Comparison of ENCODE assay signal across 10 cellular contexts in genomic region chr10:47361293-47361692, GRCh38. TPM values are rescaled to one million over a fixed set of nuclear protein-coding genes. Genes with fewer than 3 reads are reported as not detected.
DNase-seq lines count a peak whose midpoint lies in the region; ATAC-seq and TF ChIP-seq lines count a peak whose summit lies in the region.
"Had no signal": no experiment of that assay in that cellular context is flagged by ENCODE, and none has a peak within 500 bp of the region (broad histone marks: within the 10 kb centered on the region; RNA-seq: fewer than 3 reads in every experiment).

No MANE protein-coding gene starts in this region.

- no peak overlapping the region for H3K27ac ChIP-seq in SJSA1

- DNase-seq in BE2C, result peak; percentile 64
- peak; percentile 69 for DNase-seq in GM13976 (ENCODE audit: low spot score)
- peak; percentile 46 to 64 for DNase-seq in SJSA1 (ENCODE audit: low read depth in 1 of 2, low spot score in 2 of 2)
- DNase-seq in fibroblast of the aortic adventitia (ENCODE audit: low read depth), result peak; percentile 29
- DNase-seq in pons (ENCODE audit: low spot score), result peak; percentile 49
- DNase-seq in NCI-H1092 treated with DMSO at 0.1 percent for 48 hours (lab: John Stamatoyannopoulos, UW), result no peak

- in situ Hi-C loops in GM13976 (cut with MboI; ENCODE audit: low sequenced_read_pairs, unreplicated experiment), result no loop called here

- H3K4me1 ChIP-seq in BE2C, result no peaks in the 10 kb centered on the region
- H3K4me1 ChIP-seq in SJSA1 (replicated peaks), result no peaks in the 10 kb centered on the region

- H3K4me3 ChIP-seq in BE2C (ENCODE audit: low read depth, low read length) (no peak overlapping the region), SJSA1 (no peak overlapping the region), fibroblast of the aortic adventitia (ENCODE audit: low read depth, low read length) (no peak overlapping the region)

- ATAC-seq in GM21576 (IDR thresholded peaks at IDR 0.05; ENCODE audit: unreplicated experiment) (no peak), GM18502 (IDR thresholded peaks at IDR 0.05; ENCODE audit: poor library complexity, unreplicated experiment) (no peak)

- TF ChIP-seq CTCF in BE2C (IDR thresholded peaks at IDR 0.05; ENCODE audit: low read depth, low read length), result peak; percentile 90
- TF ChIP-seq CTCF in GM13976 (IDR thresholded peaks at IDR 0.05; ENCODE audit: borderline replicate concordance, control extremely low read depth, extremely low read depth, insufficient read depth, missing control alignments), result peak; percentile 51
- peak; percentile 88 for TF ChIP-seq CTCF in fibroblast of the aortic adventitia (IDR thresholded peaks at IDR 0.05; ENCODE audit: insufficient read depth, low read length)

- H3K9me3 ChIP-seq in BE2C (no peaks in the 10 kb centered on the region), SJSA1 (replicated peaks) (no peaks in the 10 kb centered on the region)

- no peaks in the 10 kb centered on the region for H3K36me3 ChIP-seq in BE2C
- no peaks in the 10 kb centered on the region for H3K36me3 ChIP-seq in SJSA1

- H3K27me3 ChIP-seq in BE2C, result no peaks in the 10 kb centered on the region
- H3K27me3 ChIP-seq in SJSA1 (replicated peaks), result no peaks in the 10 kb centered on the region

RNA-seq across cellular contexts. Expression of gene RBP3, which starts 13.1 kb away (rescaled TPM):
- polyA plus RNA-seq in BE2C (2012; ENCODE audit: insufficient read depth, insufficient read length, low read depth), result not detected
- not detected in 2 replicates for total RNA-seq in SJSA1 (2014; rRNA removed; shearing (Covaris generic))
- total RNA-seq in fibroblast of the aortic adventitia (ENCODE audit: low replicate concordance), result not detected in 2 replicates
- total RNA-seq: urinary bladder had no signal
- polyA plus RNA-seq: IgD-negative memory B cell, urinary bladder had no signal

RNA-seq across cellular contexts. Expression of gene ZNF488, which starts 22.8 kb away (rescaled TPM):
- polyA plus RNA-seq in BE2C (2012; ENCODE audit: insufficient read depth, insufficient read length, low read depth), result not detected
- total RNA-seq in SJSA1 (2014; rRNA removed; shearing (Covaris generic)), result 0.09 and 1.2 TPM in 2 replicates
- total RNA-seq in fibroblast of the aortic adventitia (ENCODE audit: low replicate concordance), result 0.18 and 0.41 TPM in 2 replicates
- polyA plus RNA-seq: IgD-negative memory B cell had no signal

RNA-seq across cellular contexts. Expression of gene GDF2, which starts 39.0 kb away (rescaled TPM):
- not detected for polyA plus RNA-seq in BE2C (2012; ENCODE audit: insufficient read depth, insufficient read length, low read depth)
- not detected in 2 replicates for total RNA-seq in SJSA1 (2014; rRNA removed; shearing (Covaris generic))
- total RNA-seq in fibroblast of the aortic adventitia (ENCODE audit: low replicate concordance), result not detected in 2 replicates
- total RNA-seq: urinary bladder had no signal
- polyA plus RNA-seq: IgD-negative memory B cell, urinary bladder had no signal
